In the genomic region with DNA sequence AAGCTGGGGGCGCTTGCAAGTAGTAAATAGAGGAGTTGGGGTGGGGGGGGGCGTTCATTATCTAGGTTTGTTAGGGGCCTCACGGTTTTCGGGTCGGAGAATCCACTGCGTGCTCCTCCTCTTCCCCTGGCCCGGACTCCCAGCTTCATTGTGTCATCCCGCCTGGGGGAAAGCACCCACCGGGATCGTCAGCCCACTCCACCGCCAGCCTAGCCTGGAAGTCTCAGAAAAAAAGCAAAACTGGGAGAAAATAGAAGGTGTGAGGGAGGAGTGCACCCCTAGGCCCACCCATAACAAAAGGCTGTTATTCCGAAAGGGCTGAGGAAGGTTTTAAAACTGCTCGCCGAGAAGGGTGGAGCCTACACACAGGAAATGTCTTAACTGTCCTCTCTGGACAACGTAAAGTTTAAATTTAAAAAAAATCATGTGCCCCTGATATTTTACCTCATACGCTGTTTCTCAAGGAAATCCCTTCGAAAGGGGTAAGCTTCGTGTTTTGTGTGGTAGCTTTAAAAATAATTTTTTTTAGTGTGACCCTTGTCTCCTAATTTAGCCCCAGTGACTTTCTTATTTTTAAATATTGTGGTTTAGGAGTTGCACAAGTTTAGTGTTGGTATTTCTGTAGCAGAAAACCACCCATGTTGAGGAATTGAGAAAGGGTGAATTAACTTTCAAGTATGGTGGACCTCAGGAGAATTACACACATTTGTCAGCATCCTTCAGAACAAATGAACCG, we compare ENCODE assay signal across 9 cellular contexts.
DNase-seq lines count a peak whose midpoint lies in the region; ATAC-seq, FAIRE-seq and TF ChIP-seq lines count a peak whose summit lies in the region.
"Had no signal": no experiment of that assay in that cellular context is flagged by ENCODE, and none has a peak within 500 bp of the region (broad histone marks: within the 10 kb centered on the region; RNA-seq: fewer than 3 reads in every experiment).

No MANE protein-coding gene starts in this region.

- FAIRE-seq in GM19239 (lab: Jason Lieb, UNC), result peak; percentile 64
- FAIRE-seq: colon had no signal

- DNase-seq in Calu3, result no peak
- DNase-seq in GM19239 (ENCODE audit: insufficient read length, low spot score), result no peak
- DNase-seq in SK-MEL-5 (ENCODE audit: low read depth, low spot score), result peak; percentile 76
- DNase-seq in dorsolateral prefrontal cortex, result no peak
- DNase-seq in lung (ENCODE audit: low spot score), result peak; percentile 44
- DNase-seq in type B pancreatic cell (ENCODE audit: extremely low spot score, unreplicated experiment), result no peak
- no peak for DNase-seq in NCI-H1105 (lab: John Stamatoyannopoulos, UW)

- peak overlapping the region; percentile 93 for H3K27ac Mint-ChIP-seq in Calu3 (ENCODE audit: unreplicated experiment)
- H3K27ac Mint-ChIP-seq in type B pancreatic cell, result peak overlapping the region; percentile 84

- peaks cover 0 to 1% of the 10 kb centered on the region in 2 donors for H3K36me3 ChIP-seq in lung (ENCODE audit: control insufficient read depth in 2 of 2, insufficient read depth in 2 of 2, low read length in 2 of 2)

- H3K9me3 Mint-ChIP-seq in Calu3 (ENCODE audit: low read depth, unreplicated experiment), result no peaks in the 10 kb centered on the region
- H3K9me3 Mint-ChIP-seq in type B pancreatic cell, result no peaks in the 10 kb centered on the region

- BruUV-seq in Calu3 (replicated peaks; lab: Mats Ljungman, UMichigan), result no TSS peak

- H3K4me3 ChIP-seq in dorsolateral prefrontal cortex, result peak overlapping the region in 55 of 59 donors; percentile 11 to 67 (median 49)
- peak overlapping the region; percentile 69 for H3K4me3 ChIP-seq in lung

- H3K27me3 Mint-ChIP-seq in Calu3 (ENCODE audit: unreplicated experiment) (no peaks in the 10 kb centered on the region), type B pancreatic cell (no peaks in the 10 kb centered on the region)

- H3K4me3 Mint-ChIP-seq in Calu3 (ENCODE audit: low read depth, unreplicated experiment) (peak overlapping the region; percentile 84), type B pancreatic cell (peak overlapping the region; percentile 89)

- H3K27me3 ChIP-seq in dorsolateral prefrontal cortex, result no peaks in the 10 kb centered on the region
- H3K27me3 ChIP-seq in lung (ENCODE audit: control insufficient read depth, insufficient read depth), result no peaks in the 10 kb centered on the region

- TF ChIP-seq CTCF in Calu3 (IDR thresholded peaks at IDR 0.05; ENCODE audit: unreplicated experiment) (no peak), dorsolateral prefrontal cortex (IDR thresholded peaks at IDR 0.05 in 54 of 56, conservative IDR thresholded peaks at IDR 0.05 in 2 of 56; ENCODE audit: low read depth in 1 of 56, partially characterized antibody in 56 of 56) (peak in 1 of 56 donors; percentile 8), lung (IDR thresholded peaks at IDR 0.05; ENCODE audit: control extremely low read depth, extremely low read depth) (no peak), type B pancreatic cell (conservative IDR thresholded peaks at IDR 0.05) (peak; percentile 62)

- H3K4me1 ChIP-seq in lung (ENCODE audit: control insufficient read depth in 2 of 2, insufficient read depth in 2 of 2, low read length in 2 of 2), result peaks cover 14 to 53% of the 10 kb centered on the region in 2 donors

- CTCF ChIA-PET in Calu3 (lab: Charles Lee), result interaction anchor here (0.6 to 3.4 kb wide), 7 partner anchors 11 to 482 kb away, joined by 3 to 15 read pairs (median 5); no protein-coding TSS in a partner anchor

- in situ Hi-C loops in SK-MEL-5 (cut with HindIII; ENCODE audit: low pct_unique_long_range_greater_than_20kb, low sequenced_read_pairs), result no loop called here

- H3K36me3 Mint-ChIP-seq in Calu3 (ENCODE audit: insufficient read depth, unreplicated experiment) (peaks cover 94% of the 10 kb centered on the region), type B pancreatic cell (peaks cover 8% of the 10 kb centered on the region)

- peak; percentile 46 for ATAC-seq in HG03175 (IDR thresholded peaks at IDR 0.05; ENCODE audit: unreplicated experiment)
- no peak for ATAC-seq in lung (ENCODE audit: insufficient read depth, low FRiP score)

- intact Hi-C loops in Calu3 (cut with micrococcal nuclease; ENCODE audit: unreplicated experiment), result no loop called here
- intact Hi-C loops in dorsolateral prefrontal cortex (cut with DNase I), result no loop called here

- H3K27ac ChIP-seq in dorsolateral prefrontal cortex (peak overlapping the region in 56 of 59 donors; percentile 13 to 88 (median 66)), lung (ENCODE audit: low read depth in 1 of 2, low read length in 1 of 2) (peak overlapping the region; percentile 82 to 93)

- H3K9me3 ChIP-seq in lung (ENCODE audit: control insufficient read depth in 2 of 2, insufficient read depth in 1 of 2, low read length in 1 of 2), result no peaks in the 10 kb centered on the region

- H3K4me1 Mint-ChIP-seq in Calu3 (ENCODE audit: low read depth, unreplicated experiment) (peaks cover 34% of the 10 kb centered on the region), type B pancreatic cell (ENCODE audit: unreplicated experiment) (peaks cover 61% of the 10 kb centered on the region)

- WGBS in lung, 2 donors, result 0 to 4% methylated on average over 19 of the region's 19 CpGs

Comparison
In these comparisons a context has a peak if more than half of its experiments do, and no peak if none do; other contexts are left out.
1. DNase-seq: peak in SK-MEL-5 (single experiment) and lung (single experiment); none in Calu3 (single experiment), GM19239 (single experiment), dorsolateral prefrontal cortex (0 of 10), type B pancreatic cell (single experiment) and NCI-H1105 (single experiment).